Comparison of ENCODE assay signal across 11 cellular contexts in genomic region chr13:43240278-43240677, GRCh38.
DNase-seq lines count a peak whose midpoint lies in the region; ATAC-seq and TF ChIP-seq lines count a peak whose summit lies in the region.
"Had no signal": no experiment of that assay in that cellular context is flagged by ENCODE, and none has a peak within 500 bp of the region (broad histone marks: within the 10 kb centered on the region; RNA-seq: fewer than 3 reads in every experiment).

No MANE protein-coding gene starts in this region.

- H3K36me3 ChIP-seq in gastroesophageal sphincter: peaks cover 0 to 9% of the 10 kb centered on the region in 2 donors

- TF ChIP-seq POLR2A in gastroesophageal sphincter (IDR thresholded peaks at IDR 0.05): no peak

- DNase-seq in germinal center (ENCODE audit: low spot score): peak; percentile 11
- DNase-seq in stimulated activated CD4-positive, alpha-beta T cell treated with anti-CD3 and anti-CD28 coated beads, Interleukin-12 subunit alpha, Interleukin-12 subunit beta, amount 100 ng/mL, for 4 hours: no peak
- DNase-seq in NCI-H82 treated with DMSO at 0.1 percent for 48 hours (lab: John Stamatoyannopoulos, UW; ENCODE audit: unreplicated experiment): no peak
- no peak for DNase-seq in substantia nigra (lab: John Stamatoyannopoulos, UW)
- DNase-seq: activated naive CD8-positive, alpha-beta T cell treated with anti-CD3 and anti-CD28 coated beads, Interleukin-2, amount 50 U/mL, for 24 hours; NCI-H2171; testis had no signal

- no peak overlapping the region for H3K27ac ChIP-seq in gastroesophageal sphincter
- no peak overlapping the region for H3K27ac ChIP-seq in substantia nigra (ENCODE audit: low read depth, low read length, poor library complexity, severe bottlenecking)
- H3K27ac ChIP-seq: testis had no signal

- ATAC-seq in GM18870 (IDR thresholded peaks at IDR 0.05; ENCODE audit: unreplicated experiment): peak; percentile 90
- peak; percentile 94 for ATAC-seq in GM21529 (IDR thresholded peaks at IDR 0.05; ENCODE audit: unreplicated experiment)
- peak; percentile 80 for ATAC-seq in HG03139 (IDR thresholded peaks at IDR 0.05; ENCODE audit: unreplicated experiment)
- no peak for ATAC-seq in gastroesophageal sphincter
- ATAC-seq: activated naive CD8-positive, alpha-beta T cell treated with anti-CD3 and anti-CD28 coated beads, Interleukin-2, amount 50 U/mL, for 24 hours had no signal

- H3K9me3 ChIP-seq in gastroesophageal sphincter: no peaks in the 10 kb centered on the region
- H3K9me3 ChIP-seq: testis had no signal

- no peak overlapping the region for H3K4me3 ChIP-seq in gastroesophageal sphincter
- H3K4me3 ChIP-seq: testis had no signal

- no peak for TF ChIP-seq EP300 in gastroesophageal sphincter (IDR thresholded peaks at IDR 0.05)

- no peaks in the 10 kb centered on the region for H3K4me1 ChIP-seq in gastroesophageal sphincter
- H3K4me1 ChIP-seq: testis had no signal

- no peaks in the 10 kb centered on the region for H3K27me3 ChIP-seq in gastroesophageal sphincter
- H3K27me3 ChIP-seq: testis had no signal

- no peak for TF ChIP-seq CTCF in gastroesophageal sphincter (IDR thresholded peaks at IDR 0.05)
